16 cellular contexts compared by ENCODE assay signal in genomic region chr1:60746278-60746761, GRCh38.
DNase-seq lines count a peak whose midpoint lies in the region; ATAC-seq and TF ChIP-seq lines count a peak whose summit lies in the region.
"Had no signal": no experiment of that assay in that cellular context is flagged by ENCODE, and none has a peak within 500 bp of the region (broad histone marks: within the 10 kb centered on the region; RNA-seq: fewer than 3 reads in every experiment).

No MANE protein-coding gene starts in this region.

- H3K4ac ChIP-seq in neuronal stem cell (ENCODE audit: low read length), result no peak overlapping the region

- H3K4me1 Mint-ChIP-seq in GM23338 (no peaks in the 10 kb centered on the region), glutamatergic neuron (ENCODE audit: low read depth, unreplicated experiment) (peaks cover 9% of the 10 kb centered on the region)
- H3K4me1 Mint-ChIP-seq: activated naive CD8-positive, alpha-beta T cell treated with anti-CD3 and anti-CD28 coated beads, Interleukin-2, amount 10 ng/mL, durations not matched to agents 7 days and 5 days; stimulated activated effector memory CD8-positive, alpha-beta T cell treated with anti-CD3 and anti-CD28 coated beads, Interleukin-12 subunit alpha, Interleukin-12 subunit beta, amount 100 ng/mL, for 72 hours had no signal

- no CpG with 5 or more reads among the region's 11 CpGs for WGBS in neuronal stem cell (ENCODE audit: extremely low coverage in 2 of 2, insufficient read length in 2 of 2, insufficient replicate concordance in 1 of 2), 2 donors

- TF ChIP-seq CTCF in GM23338 (conservative IDR thresholded peaks at IDR 0.05; ENCODE audit: low read depth in 2 of 2), result no peak
- TF ChIP-seq CTCF in glutamatergic neuron (IDR thresholded peaks at IDR 0.05; ENCODE audit: partially characterized antibody, unreplicated experiment), result no peak

- no peaks in the 10 kb centered on the region for H3K36me3 Mint-ChIP-seq in GM23338 (ENCODE audit: low read depth)
- no peaks in the 10 kb centered on the region for H3K36me3 Mint-ChIP-seq in glutamatergic neuron (ENCODE audit: unreplicated experiment)
- H3K36me3 Mint-ChIP-seq: activated naive CD8-positive, alpha-beta T cell treated with anti-CD3 and anti-CD28 coated beads, Interleukin-2, amount 10 ng/mL, durations not matched to agents 7 days and 5 days; stimulated activated effector memory CD8-positive, alpha-beta T cell treated with anti-CD3 and anti-CD28 coated beads, Interleukin-12 subunit alpha, Interleukin-12 subunit beta, amount 100 ng/mL, for 72 hours had no signal

- no peaks in the 10 kb centered on the region for H3F3A ChIP-seq in GM23338 (replicated peaks; ENCODE audit: low read depth)

- H4K8ac ChIP-seq in neuronal stem cell (ENCODE audit: low read depth, low read length), result no peak overlapping the region

- no peak overlapping the region for H2BK12ac ChIP-seq in neuronal stem cell (ENCODE audit: low read length)

- no peaks in the 10 kb centered on the region for H3K79me2 ChIP-seq in GM23338 (replicated peaks; ENCODE audit: insufficient read depth)
- H3K79me2 ChIP-seq: parathyroid adenoma had no signal

- H3K36me3 ChIP-seq in GM23338 (ENCODE audit: insufficient read depth) (no peaks in the 10 kb centered on the region), neuronal stem cell (replicated peaks in 1 of 2; ENCODE audit: control insufficient read depth in 2 of 2, insufficient read depth in 2 of 2, low read length in 2 of 2) (no peaks in the 10 kb centered on the region)
- H3K36me3 ChIP-seq: left lung had no signal

- no peak overlapping the region for H3K14ac ChIP-seq in neuronal stem cell (ENCODE audit: low read length)

- no peak overlapping the region for H3K18ac ChIP-seq in neuronal stem cell (ENCODE audit: low read length)

- ATAC-seq in GM23338 (no peak), HG02678 (IDR thresholded peaks at IDR 0.05; ENCODE audit: unreplicated experiment) (no peak), GM18867 (IDR thresholded peaks at IDR 0.05; ENCODE audit: unreplicated experiment) (no peak), GM21367 (IDR thresholded peaks at IDR 0.05; ENCODE audit: unreplicated experiment) (no peak)
- ATAC-seq: left lung; stimulated activated effector memory CD8-positive, alpha-beta T cell treated with anti-CD3 and anti-CD28 coated beads, Interleukin-12 subunit alpha, Interleukin-12 subunit beta, amount 100 ng/mL, for 72 hours had no signal

- no peak overlapping the region for H2AK5ac ChIP-seq in neuronal stem cell (ENCODE audit: low read depth, low read length)

- DNase-seq in GM23338 (ENCODE audit: low spot score), result no peak
- peak; percentile 95 for DNase-seq in NCI-H748 (lab: John Stamatoyannopoulos, UW; ENCODE audit: unreplicated experiment)
- DNase-seq in glutamatergic neuron, result peak; percentile 39
- DNase-seq in neuronal stem cell (ENCODE audit: low spot score), result no peak
- DNase-seq in DMS53 treated with DMSO at 0.1 percent for 48 hours (lab: John Stamatoyannopoulos, UW; ENCODE audit: unreplicated experiment), result no peak
- DNase-seq: activated naive CD8-positive, alpha-beta T cell treated with anti-CD3 and anti-CD28 coated beads, Interleukin-2, amount 10 ng/mL, durations not matched to agents 7 days and 5 days; foreskin melanocyte; IMR-90; left lung; stimulated activated CD4-positive, alpha-beta T cell treated with anti-CD3 and anti-CD28 coated beads, Interleukin-2, amount 100 ng/mL, for 24 hours had no signal

- H2AFZ ChIP-seq in GM23338 (peak overlapping the region; percentile 48; the same call in 1 of the 2 replicates), neuronal stem cell (ENCODE audit: low read length) (peak overlapping the region; percentile 46)
- H2AFZ ChIP-seq: parathyroid adenoma had no signal

- no peak overlapping the region for H3K23ac ChIP-seq in neuronal stem cell (ENCODE audit: low read depth, low read length, poor library complexity)

- no peak overlapping the region for H2BK5ac ChIP-seq in neuronal stem cell (ENCODE audit: low read length)

- H3K4me3 Mint-ChIP-seq in GM23338 (no peak overlapping the region), glutamatergic neuron (ENCODE audit: unreplicated experiment) (no peak overlapping the region)
- H3K4me3 Mint-ChIP-seq: activated naive CD8-positive, alpha-beta T cell treated with anti-CD3 and anti-CD28 coated beads, Interleukin-2, amount 10 ng/mL, durations not matched to agents 7 days and 5 days; stimulated activated effector memory CD8-positive, alpha-beta T cell treated with anti-CD3 and anti-CD28 coated beads, Interleukin-12 subunit alpha, Interleukin-12 subunit beta, amount 100 ng/mL, for 72 hours had no signal

- H3K4me1 ChIP-seq in GM23338 (ENCODE audit: insufficient read depth) (no peaks in the 10 kb centered on the region), neuronal stem cell (ENCODE audit: control insufficient read depth in 2 of 2, insufficient read depth in 1 of 2, low read depth in 1 of 2, low read length in 2 of 2) (peaks cover 0 to 2% of the 10 kb centered on the region in 2 donors)
- H3K4me1 ChIP-seq: left lung, parathyroid adenoma had no signal

- H3K27ac ChIP-seq in GM23338 (ENCODE audit: low read depth) (no peak overlapping the region), neuronal stem cell (replicated peaks; ENCODE audit: low read length) (no peak overlapping the region)
- H3K27ac ChIP-seq: left lung, parathyroid adenoma, RWPE1 had no signal

- no peaks in the 10 kb centered on the region for H3K9me3 ChIP-seq in neuronal stem cell (replicated peaks in 1 of 2; ENCODE audit: control insufficient read depth in 2 of 2, insufficient read depth in 1 of 2, low read depth in 1 of 2, low read length in 2 of 2)
- H3K9me3 ChIP-seq: left lung had no signal

- no peak overlapping the region for H3K9ac ChIP-seq in neuronal stem cell (ENCODE audit: low read depth, low read length, poor library complexity)
- H3K9ac ChIP-seq: parathyroid adenoma had no signal

- peaks cover 4% of the 10 kb centered on the region for H3K9me2 ChIP-seq in GM23338 (ENCODE audit: insufficient read depth)

- H3K4me2 ChIP-seq in GM23338 (no peak overlapping the region), neuronal stem cell (ENCODE audit: insufficient read depth, low read length, poor library complexity, severe bottlenecking) (no peak overlapping the region)

- no peaks in the 10 kb centered on the region for H4K20me1 ChIP-seq in GM23338 (replicated peaks; ENCODE audit: insufficient read depth)

- H4K91ac ChIP-seq in neuronal stem cell (ENCODE audit: low read depth, low read length, poor library complexity), result no peak overlapping the region

- no peak overlapping the region for H3K27ac Mint-ChIP-seq in GM23338
- peak overlapping the region; percentile 89 for H3K27ac Mint-ChIP-seq in glutamatergic neuron (ENCODE audit: unreplicated experiment)
- H3K27ac Mint-ChIP-seq: activated naive CD8-positive, alpha-beta T cell treated with anti-CD3 and anti-CD28 coated beads, Interleukin-2, amount 10 ng/mL, durations not matched to agents 7 days and 5 days; stimulated activated effector memory CD8-positive, alpha-beta T cell treated with anti-CD3 and anti-CD28 coated beads, Interleukin-12 subunit alpha, Interleukin-12 subunit beta, amount 100 ng/mL, for 72 hours had no signal

- H2BK120ac ChIP-seq in neuronal stem cell (ENCODE audit: low read depth, low read length), result no peak overlapping the region

- H3K9me3 Mint-ChIP-seq in GM23338 (no peaks in the 10 kb centered on the region), glutamatergic neuron (ENCODE audit: unreplicated experiment) (no peaks in the 10 kb centered on the region)
- H3K9me3 Mint-ChIP-seq: activated naive CD8-positive, alpha-beta T cell treated with anti-CD3 and anti-CD28 coated beads, Interleukin-2, amount 10 ng/mL, durations not matched to agents 7 days and 5 days; stimulated activated effector memory CD8-positive, alpha-beta T cell treated with anti-CD3 and anti-CD28 coated beads, Interleukin-12 subunit alpha, Interleukin-12 subunit beta, amount 100 ng/mL, for 72 hours had no signal

- H3K27me3 ChIP-seq in GM23338 (ENCODE audit: insufficient read depth), result no peaks in the 10 kb centered on the region
- H3K27me3 ChIP-seq in neuronal stem cell (ENCODE audit: control insufficient read depth in 3 of 3, insufficient read depth in 3 of 3, low read depth in 1 of 3, low read length in 3 of 3), result no peaks in the 10 kb centered on the region
- H3K27me3 ChIP-seq: left lung had no signal

- no peak overlapping the region for H2BK15ac ChIP-seq in neuronal stem cell (ENCODE audit: low read length)

- H3K4me3 ChIP-seq in GM23338 (no peak overlapping the region), neuronal stem cell (ENCODE audit: low read length in 2 of 2) (no peak overlapping the region)
- H3K4me3 ChIP-seq: left lung had no signal

- H3K27me3 Mint-ChIP-seq in GM23338 (ENCODE audit: insufficient read depth, low read depth, poor library complexity), result no peaks in the 10 kb centered on the region
- no peaks in the 10 kb centered on the region for H3K27me3 Mint-ChIP-seq in glutamatergic neuron (ENCODE audit: unreplicated experiment)
- H3K27me3 Mint-ChIP-seq: activated naive CD8-positive, alpha-beta T cell treated with anti-CD3 and anti-CD28 coated beads, Interleukin-2, amount 10 ng/mL, durations not matched to agents 7 days and 5 days had no signal

- no peaks in the 10 kb centered on the region for H3K79me1 ChIP-seq in neuronal stem cell (ENCODE audit: low read depth, low read length)

Comparison
In these comparisons a context has a peak if more than half of its experiments do, and no peak if none do; other contexts are left out.
1. DNase-seq: peak in NCI-H748 (single experiment) and glutamatergic neuron (single experiment); none in GM23338 (single experiment), neuronal stem cell (single experiment) and DMS53 treated with DMSO at 0.1 percent for 48 hours (single experiment).